12 cellular contexts compared by ENCODE assay signal in the genomic region with DNA sequence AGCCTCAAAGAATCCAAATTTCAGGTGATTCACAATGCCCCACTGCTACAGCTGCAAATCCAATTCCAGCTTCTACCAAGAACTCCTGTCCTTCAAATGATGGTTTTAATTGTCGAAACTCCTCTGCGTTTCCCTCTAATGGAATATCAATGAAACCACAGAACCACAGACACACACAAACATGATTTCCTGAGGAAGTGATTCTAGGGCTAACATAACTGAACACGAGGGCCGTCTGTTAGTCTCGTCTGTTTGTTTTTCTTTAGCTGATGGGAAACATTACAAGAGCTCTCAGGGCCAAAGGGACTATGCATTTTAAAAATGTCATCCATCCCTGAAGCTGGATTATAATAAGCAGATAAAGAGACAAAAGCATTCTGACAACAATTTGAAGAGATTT. TPM values are rescaled to one million over a fixed set of nuclear protein-coding genes. Genes with fewer than 3 reads are reported as not detected.
DNase-seq lines count a peak whose midpoint lies in the region; TF ChIP-seq lines count a peak whose summit lies in the region.
"Had no signal": no experiment of that assay in that cellular context is flagged by ENCODE, and none has a peak within 500 bp of the region (broad histone marks: within the 10 kb centered on the region; RNA-seq: fewer than 3 reads in every experiment).

No MANE protein-coding gene starts in this region.

- H2AFZ ChIP-seq in smooth muscle cell (ENCODE audit: low read depth) = no peak overlapping the region

- H3F3A ChIP-seq in smooth muscle cell (ENCODE audit: low read depth) = peaks cover 11% of the 10 kb centered on the region

- H3K79me2 ChIP-seq in smooth muscle cell (ENCODE audit: low read depth) = peaks cover 73% of the 10 kb centered on the region

- peak overlapping the region; percentile 16 for H3K4me3 Mint-ChIP-seq in activated naive CD4-positive, alpha-beta T cell treated with anti-CD3 and anti-CD28 coated beads, Interleukin-2, amount 50 U/mL, for 24 hours
- no peak overlapping the region for H3K4me3 Mint-ChIP-seq in activated naive CD4-positive, alpha-beta T cell treated with anti-CD3 and anti-CD28 coated beads for 36 hours
- H3K4me3 Mint-ChIP-seq in activated T-helper 2 cell treated with anti-CD3 and anti-CD28 coated beads, Interferon-gamma antibody, Interleukin-2, Interleukin-4, amounts not matched to agents 10 μg/mL and 5 μg/mL and 100 μg/mL, durations not matched to agents 14 hours and 24 hours and 36 hours (ENCODE audit: low read depth) = no peak overlapping the region
- H3K4me3 Mint-ChIP-seq: activated CD4-positive, alpha-beta memory T cell treated with anti-CD3 and anti-CD28 coated beads for 36 hours had no signal

- peak overlapping the region; percentile 66 for H3K4me2 ChIP-seq in smooth muscle cell

- peaks cover 24% of the 10 kb centered on the region for H3K4me1 Mint-ChIP-seq in activated naive CD4-positive, alpha-beta T cell treated with anti-CD3 and anti-CD28 coated beads, Interleukin-2, amount 50 U/mL, for 24 hours
- H3K4me1 Mint-ChIP-seq in activated naive CD4-positive, alpha-beta T cell treated with anti-CD3 and anti-CD28 coated beads for 36 hours (ENCODE audit: low read depth) = peaks cover 17% of the 10 kb centered on the region
- peaks cover 14% of the 10 kb centered on the region for H3K4me1 Mint-ChIP-seq in activated T-helper 2 cell treated with anti-CD3 and anti-CD28 coated beads, Interferon-gamma antibody, Interleukin-2, Interleukin-4, amounts not matched to agents 10 μg/mL and 5 μg/mL and 100 μg/mL, durations not matched to agents 14 hours and 24 hours and 36 hours (ENCODE audit: low read depth)

- TF ChIP-seq CTCF in smooth muscle cell (IDR thresholded peaks at IDR 0.05; ENCODE audit: borderline replicate concordance, insufficient read depth, poor library complexity, severe bottlenecking) = no peak

- intact Hi-C loops in activated naive CD4-positive, alpha-beta T cell treated with anti-CD3 and anti-CD28 coated beads for 36 hours (cut with micrococcal nuclease) = no loop called here
- intact Hi-C loops in activated T-helper 2 cell treated with anti-CD3 and anti-CD28 coated beads, Interferon-gamma antibody, Interleukin-2, Interleukin-4, amounts not matched to agents 10 μg/mL and 5 μg/mL and 100 μg/mL, durations not matched to agents 14 hours and 24 hours and 36 hours (cut with micrococcal nuclease) = no loop called here

- no peak overlapping the region for H3K27ac Mint-ChIP-seq in activated naive CD4-positive, alpha-beta T cell treated with anti-CD3 and anti-CD28 coated beads, Interleukin-2, amount 50 U/mL, for 24 hours
- no peak overlapping the region for H3K27ac Mint-ChIP-seq in activated naive CD4-positive, alpha-beta T cell treated with anti-CD3 and anti-CD28 coated beads for 36 hours
- H3K27ac Mint-ChIP-seq in activated T-helper 2 cell treated with anti-CD3 and anti-CD28 coated beads, Interferon-gamma antibody, Interleukin-2, Interleukin-4, amounts not matched to agents 10 μg/mL and 5 μg/mL and 100 μg/mL, durations not matched to agents 14 hours and 24 hours and 36 hours = no peak overlapping the region
- H3K27ac Mint-ChIP-seq: activated CD4-positive, alpha-beta memory T cell treated with anti-CD3 and anti-CD28 coated beads for 36 hours had no signal

- 27% methylated on average over 5 of the region's 5 CpGs for WGBS in smooth muscle cell (ENCODE audit: low lambda C conversion rate)

- CTCF ChIA-PET in activated naive CD4-positive, alpha-beta T cell treated with anti-CD3 and anti-CD28 coated beads for 36 hours (lab: Charles Lee) = interaction anchor here (0.6 to 1.1 kb wide), 3 partner anchors 57 to 1961 kb away, joined by 3 to 5 read pairs (median 4); no protein-coding TSS in a partner anchor

- H3K27ac ChIP-seq in smooth muscle cell (ENCODE audit: low read depth) = peak overlapping the region; percentile 81
- H3K27ac ChIP-seq: left lung had no signal

- H3K4me1 ChIP-seq in smooth muscle cell (ENCODE audit: low read depth) = peaks cover 19% of the 10 kb centered on the region

- peaks cover 7% of the 10 kb centered on the region for H3K36me3 ChIP-seq in smooth muscle cell (ENCODE audit: low read depth)
- H3K36me3 ChIP-seq: left lung had no signal

- peaks cover 94% of the 10 kb centered on the region for H4K20me1 ChIP-seq in smooth muscle cell (ENCODE audit: low read depth)

- no peak overlapping the region for H3K4me3 ChIP-seq in smooth muscle cell
- H3K4me3 ChIP-seq: left lung had no signal

- peak overlapping the region; percentile 7 for H3K9ac ChIP-seq in smooth muscle cell (ENCODE audit: low read depth)

- no peaks in the 10 kb centered on the region for H3K36me3 Mint-ChIP-seq in activated naive CD4-positive, alpha-beta T cell treated with anti-CD3 and anti-CD28 coated beads, Interleukin-2, amount 50 U/mL, for 24 hours
- no peaks in the 10 kb centered on the region for H3K36me3 Mint-ChIP-seq in activated naive CD4-positive, alpha-beta T cell treated with anti-CD3 and anti-CD28 coated beads for 36 hours (ENCODE audit: low read depth)
- no peaks in the 10 kb centered on the region for H3K36me3 Mint-ChIP-seq in activated T-helper 2 cell treated with anti-CD3 and anti-CD28 coated beads, Interferon-gamma antibody, Interleukin-2, Interleukin-4, amounts not matched to agents 10 μg/mL and 5 μg/mL and 100 μg/mL, durations not matched to agents 14 hours and 24 hours and 36 hours (ENCODE audit: low read depth)
- H3K36me3 Mint-ChIP-seq: activated CD4-positive, alpha-beta memory T cell treated with anti-CD3 and anti-CD28 coated beads for 36 hours had no signal

- H3K27me3 ChIP-seq in smooth muscle cell (ENCODE audit: low read depth) = no peaks in the 10 kb centered on the region

- no peak for DNase-seq in activated naive CD4-positive, alpha-beta T cell treated with anti-CD3 and anti-CD28 coated beads for 36 hours
- DNase-seq in NCI-H510A (lab: John Stamatoyannopoulos, UW) (peak; percentile 19), dedifferentiated amniotic fluid mesenchymal stem cell (ENCODE audit: extremely low spot score) (peak; percentile 32), smooth muscle cell (lab: John Stamatoyannopoulos, UW; ENCODE audit: unreplicated experiment) (no peak), NCI-H2081 (lab: John Stamatoyannopoulos, UW) (no peak)
- DNase-seq in activated effector memory CD4-positive, alpha-beta T cell treated with Interleukin-2 at 50 U/mL for 16 hours = no peak
- no peak for DNase-seq in activated T-helper 2 cell treated with anti-CD3 and anti-CD28 coated beads, Interferon-gamma antibody, Interleukin-2, Interleukin-4, amounts not matched to agents 10 μg/mL and 5 μg/mL and 100 μg/mL, durations not matched to agents 14 hours and 24 hours and 36 hours (ENCODE audit: low spot score)
- DNase-seq: activated CD4-positive, alpha-beta memory T cell treated with anti-CD3 and anti-CD28 coated beads for 36 hours; cortex of kidney; left lung; substantia nigra had no signal

- no peaks in the 10 kb centered on the region for H3K9me3 ChIP-seq in smooth muscle cell (replicated peaks; ENCODE audit: low read depth)

- peaks cover 5% of the 10 kb centered on the region for H3K27me3 Mint-ChIP-seq in activated naive CD4-positive, alpha-beta T cell treated with anti-CD3 and anti-CD28 coated beads, Interleukin-2, amount 50 U/mL, for 24 hours
- peaks cover 2% of the 10 kb centered on the region for H3K27me3 Mint-ChIP-seq in activated naive CD4-positive, alpha-beta T cell treated with anti-CD3 and anti-CD28 coated beads for 36 hours (ENCODE audit: low read depth)
- peaks cover 26% of the 10 kb centered on the region for H3K27me3 Mint-ChIP-seq in activated T-helper 2 cell treated with anti-CD3 and anti-CD28 coated beads, Interferon-gamma antibody, Interleukin-2, Interleukin-4, amounts not matched to agents 10 μg/mL and 5 μg/mL and 100 μg/mL, durations not matched to agents 14 hours and 24 hours and 36 hours (ENCODE audit: low read depth)

- H3K9me3 Mint-ChIP-seq in activated naive CD4-positive, alpha-beta T cell treated with anti-CD3 and anti-CD28 coated beads, Interleukin-2, amount 50 U/mL, for 24 hours = no peaks in the 10 kb centered on the region
- H3K9me3 Mint-ChIP-seq in activated naive CD4-positive, alpha-beta T cell treated with anti-CD3 and anti-CD28 coated beads for 36 hours = no peaks in the 10 kb centered on the region
- no peaks in the 10 kb centered on the region for H3K9me3 Mint-ChIP-seq in activated T-helper 2 cell treated with anti-CD3 and anti-CD28 coated beads, Interferon-gamma antibody, Interleukin-2, Interleukin-4, amounts not matched to agents 10 μg/mL and 5 μg/mL and 100 μg/mL, durations not matched to agents 14 hours and 24 hours and 36 hours
- H3K9me3 Mint-ChIP-seq: activated CD4-positive, alpha-beta memory T cell treated with anti-CD3 and anti-CD28 coated beads for 36 hours had no signal

RNA-seq across cellular contexts. Expression of a gene that starts 59.4 kb away (rescaled TPM):
- total RNA-seq in activated naive CD4-positive, alpha-beta T cell treated with anti-CD3 and anti-CD28 coated beads for 36 hours = under 1 TPM; 0.10 to 0.17 TPM
- 56.6 and 57.3 TPM in 2 replicates for total RNA-seq in smooth muscle cell
- 9.9 and 10.6 TPM in 2 replicates for polyA plus RNA-seq in smooth muscle cell
- 0.21 TPM in 2 replicates for total RNA-seq in activated T-helper 2 cell treated with anti-CD3 and anti-CD28 coated beads, Interferon-gamma antibody, Interleukin-2, Interleukin-4, amounts not matched to agents 10 μg/mL and 5 μg/mL and 100 μg/mL, durations not matched to agents 14 hours and 24 hours and 36 hours

Comparison
In these comparisons a context has a peak if more than half of its experiments do, and no peak if none do; other contexts are left out.
1. DNase-seq: peak in NCI-H510A (single experiment) and dedifferentiated amniotic fluid mesenchymal stem cell (single experiment); none in activated naive CD4-positive, alpha-beta T cell treated with anti-CD3 and anti-CD28 coated beads for 36 hours (single experiment), smooth muscle cell (single experiment), NCI-H2081 (0 of 2), activated effector memory CD4-positive, alpha-beta T cell treated with Interleukin-2 at 50 U/mL for 16 hours (single experiment) and activated T-helper 2 cell treated with anti-CD3 and anti-CD28 coated beads, Interferon-gamma antibody, Interleukin-2, Interleukin-4, amounts not matched to agents 10 μg/mL and 5 μg/mL and 100 μg/mL, durations not matched to agents 14 hours and 24 hours and 36 hours (single experiment).
2. RNA of a gene that starts 59.4 kb away (total RNA-seq): 56.6 to 57.3 TPM in smooth muscle cell; 0.21 TPM in activated T-helper 2 cell treated with anti-CD3 and anti-CD28 coated beads, Interferon-gamma antibody, Interleukin-2, Interleukin-4, amounts not matched to agents 10 μg/mL and 5 μg/mL and 100 μg/mL, durations not matched to agents 14 hours and 24 hours and 36 hours and 0.10 to 0.17 TPM in activated naive CD4-positive, alpha-beta T cell treated with anti-CD3 and anti-CD28 coated beads for 36 hours; every median in the first group is over 10 times any median in the second.